In genomic region chr1:49045371-49045770, GRCh38 we compare ENCODE assay signal across 22 cellular contexts.
A peak's percentile ranks its signal among the peaks of the same experiment; 100 is the strongest.
DNase-seq lines count a peak whose midpoint lies in the region; TF ChIP-seq lines count a peak whose summit lies in the region.
"Had no signal": no experiment of that assay in that cellular context is flagged by ENCODE, and none has a peak within 500 bp of the region (broad histone marks: within the 10 kb centered on the region; RNA-seq: fewer than 3 reads in every experiment).

No MANE protein-coding gene starts in this region.

- H3K9me3 ChIP-seq in SK-N-MC (ENCODE audit: low read depth, low read length): no peaks in the 10 kb centered on the region
- no peaks in the 10 kb centered on the region for H3K9me3 ChIP-seq in osteoblast (ENCODE audit: low read depth, low read length)
- H3K9me3 ChIP-seq: A549, HAP-1 had no signal

- H3K9ac ChIP-seq in SK-N-MC (ENCODE audit: insufficient read length): no peak overlapping the region

- no peak overlapping the region for H3K4me2 ChIP-seq in osteoblast (ENCODE audit: insufficient read depth, low read length)
- H3K4me2 ChIP-seq: A549 had no signal

- H3K4me3 ChIP-seq in SK-N-MC: no peak overlapping the region
- H3K4me3 ChIP-seq in osteoblast (ENCODE audit: insufficient read depth, low read length): no peak overlapping the region
- H3K4me3 ChIP-seq: A549, GM12878, HAP-1 had no signal

- TF ChIP-seq CTCF in osteoblast (IDR thresholded peaks at IDR 0.05; ENCODE audit: extremely low read depth, low read depth, low read length): no peak

- peak; percentile 30 for DNase-seq in NCI-H82 (lab: John Stamatoyannopoulos, UW)
- no peak for DNase-seq in NCI-H82 treated with DMSO at 0.1 percent for 48 hours (lab: John Stamatoyannopoulos, UW; ENCODE audit: unreplicated experiment)
- DNase-seq in NCI-H1694 (lab: John Stamatoyannopoulos, UW): peak; percentile 81
- DNase-seq in SK-N-MC (ENCODE audit: low read depth, low spot score): no peak
- no peak for DNase-seq in activated CD4-positive, alpha-beta T cell treated with anti-CD3 and anti-CD28 coated beads for 4 hours
- DNase-seq in osteoblast (ENCODE audit: insufficient read length, low spot score, missing footprints): no peak
- no peak for DNase-seq in stimulated activated CD4-positive, alpha-beta T cell treated with anti-CD3 and anti-CD28 coated beads, Interleukin-12 subunit alpha, Interleukin-12 subunit beta, amount 100 ng/mL, for 4 hours
- DNase-seq: 8988T; ACHN; AML-193; C1 segment of cervical spinal cord; Calu3; CD4-positive, alpha-beta memory T cell; COR-L47; DMS79; EL; GDM1; GOT3; HFFc6 had no signal

- H2AFZ ChIP-seq in osteoblast (ENCODE audit: low read length): no peak overlapping the region

- no peaks in the 10 kb centered on the region for H4K20me1 ChIP-seq in osteoblast (ENCODE audit: insufficient read depth, low read length)

- no peaks in the 10 kb centered on the region for H3K4me1 ChIP-seq in osteoblast (ENCODE audit: insufficient read depth, low read length)
- H3K4me1 ChIP-seq: A549, HAP-1 had no signal

- H3K27ac ChIP-seq in SK-N-MC (peak overlapping the region; percentile 78), osteoblast (ENCODE audit: low read depth, low read length) (no peak overlapping the region)
- H3K27ac ChIP-seq: A549 had no signal

- H3K79me2 ChIP-seq in osteoblast (ENCODE audit: insufficient read depth, low read length): no peaks in the 10 kb centered on the region

- no peaks in the 10 kb centered on the region for H3K36me3 ChIP-seq in SK-N-MC (ENCODE audit: insufficient read depth, low read length)
- H3K36me3 ChIP-seq in osteoblast (ENCODE audit: insufficient read depth, low read length): no peaks in the 10 kb centered on the region
- H3K36me3 ChIP-seq: HAP-1 had no signal

- no peaks in the 10 kb centered on the region for H3K27me3 ChIP-seq in osteoblast (ENCODE audit: insufficient read depth, low read length)

Comparison
In these comparisons a context has a peak if more than half of its experiments do, and no peak if none do; other contexts are left out.
1. DNase-seq: peak in NCI-H82 (single experiment) and NCI-H1694 (single experiment); none in NCI-H82 treated with DMSO at 0.1 percent for 48 hours (single experiment), SK-N-MC (single experiment), activated CD4-positive, alpha-beta T cell treated with anti-CD3 and anti-CD28 coated beads for 4 hours (0 of 2), osteoblast (single experiment) and stimulated activated CD4-positive, alpha-beta T cell treated with anti-CD3 and anti-CD28 coated beads, Interleukin-12 subunit alpha, Interleukin-12 subunit beta, amount 100 ng/mL, for 4 hours (single experiment).